8 cellular contexts compared by ENCODE assay signal in the genomic region with DNA sequence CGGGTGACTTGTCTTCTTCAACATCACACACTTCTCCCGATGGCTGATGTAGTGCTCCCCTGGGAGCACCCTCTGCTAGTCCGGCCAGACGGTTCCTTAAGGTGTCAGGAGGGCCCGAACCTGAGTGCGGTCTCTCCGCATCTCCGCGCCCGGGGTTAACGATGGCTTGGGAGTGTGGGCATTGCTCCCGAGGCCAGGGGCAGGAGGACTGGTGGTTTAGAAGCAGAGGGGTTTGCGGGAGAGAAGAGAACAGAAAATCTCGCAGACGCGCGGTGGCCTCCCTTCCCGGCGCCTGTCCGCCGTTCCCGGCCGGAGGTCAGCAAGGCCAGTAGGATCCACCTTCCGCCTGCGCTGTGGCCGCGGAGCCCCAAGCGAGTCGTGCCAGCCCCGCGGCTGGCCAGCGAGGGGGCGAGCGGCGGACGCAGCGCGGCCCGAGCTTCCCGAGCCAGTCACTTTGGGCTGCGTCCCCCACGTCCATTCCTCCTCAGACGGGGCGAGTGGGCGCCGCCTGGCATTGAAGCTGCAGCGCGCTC. TPM values are rescaled to one million over a fixed set of nuclear protein-coding genes. Genes with fewer than 3 reads are reported as not detected.
A peak's percentile ranks its signal among the peaks of the same experiment; 100 is the strongest.
DNase-seq lines count a peak whose midpoint lies in the region; ATAC-seq and TF ChIP-seq lines count a peak whose summit lies in the region.

No MANE protein-coding gene starts in this region.

- BruUV-seq in Caco-2 (replicated peaks; lab: Mats Ljungman, UMichigan) = no TSS peak

- no peak overlapping the region for H3K27ac Mint-ChIP-seq in endothelial cell (ENCODE audit: unreplicated experiment)
- peak overlapping the region in 1 of 9 donors; percentile 21 for H3K27ac Mint-ChIP-seq in naive thymus-derived CD4-positive, alpha-beta T cell
- H3K27ac Mint-ChIP-seq in Caco-2 (ENCODE audit: unreplicated experiment) = no peak overlapping the region

- DNase-seq in Daoy (ENCODE audit: low read depth) (peak; percentile 25), NCI-H69 (lab: John Stamatoyannopoulos, UW) (peak; percentile 82), endothelial cell (ENCODE audit: low spot score) (peak; percentile 33), superior temporal gyrus (ENCODE audit: extremely low spot score) (no peak), Caco-2 (no peak)
- no peak for DNase-seq in naive thymus-derived CD4-positive, alpha-beta T cell
- DNase-seq in stimulated activated CD4-positive, alpha-beta T cell treated with anti-CD3 and anti-CD28 coated beads, Interleukin-4, amount 100 ng/mL, for 4 hours = no peak

- H3K4me1 Mint-ChIP-seq in endothelial cell (ENCODE audit: unreplicated experiment) (peaks cover 9% of the 10 kb centered on the region), Caco-2 (ENCODE audit: low read depth, unreplicated experiment) (no peaks in the 10 kb centered on the region)
- peaks cover 0 to 25% (median 16%) of the 10 kb centered on the region in 7 donors for H3K4me1 Mint-ChIP-seq in naive thymus-derived CD4-positive, alpha-beta T cell

- H3K4me3 ChIP-seq in naive thymus-derived CD4-positive, alpha-beta T cell (ENCODE audit: low read length) = peak overlapping the region; percentile 27
- no peak overlapping the region for H3K4me3 ChIP-seq in Caco-2 (ENCODE audit: low read depth, low read length)

- no peaks in the 10 kb centered on the region for H3K9me3 Mint-ChIP-seq in endothelial cell (ENCODE audit: unreplicated experiment)
- peaks cover 0 to 3% (median 0%) of the 10 kb centered on the region in 11 donors for H3K9me3 Mint-ChIP-seq in naive thymus-derived CD4-positive, alpha-beta T cell
- H3K9me3 Mint-ChIP-seq in Caco-2 (ENCODE audit: unreplicated experiment) = no peaks in the 10 kb centered on the region

- peaks cover 15% of the 10 kb centered on the region for H3K27me3 Mint-ChIP-seq in endothelial cell (ENCODE audit: unreplicated experiment)
- peaks cover 80 to 88% (median 85%) of the 10 kb centered on the region in 5 donors for H3K27me3 Mint-ChIP-seq in naive thymus-derived CD4-positive, alpha-beta T cell
- H3K27me3 Mint-ChIP-seq in Caco-2 (ENCODE audit: insufficient read depth, unreplicated experiment) = no peaks in the 10 kb centered on the region

- H3K27ac ChIP-seq in naive thymus-derived CD4-positive, alpha-beta T cell (ENCODE audit: low read depth, low read length) = no peak overlapping the region

- no peak for ATAC-seq in naive thymus-derived CD4-positive, alpha-beta T cell
- no peak for ATAC-seq in GM19397 (IDR thresholded peaks at IDR 0.05; ENCODE audit: unreplicated experiment)

- CTCF ChIA-PET in naive thymus-derived CD4-positive, alpha-beta T cell (lab: Charles Lee) = interaction anchor here (0.5 kb wide), 1 partner anchor 752 kb away, joined by 3 read pairs; no protein-coding TSS in a partner anchor
- CTCF ChIA-PET in Caco-2 (lab: Charles Lee) = no interaction called here

- H3K4me3 Mint-ChIP-seq in endothelial cell (ENCODE audit: unreplicated experiment) (peak overlapping the region; percentile 96), Caco-2 (ENCODE audit: unreplicated experiment) (no peak overlapping the region)
- peak overlapping the region; percentile 49 to 83 (median 72) for H3K4me3 Mint-ChIP-seq in naive thymus-derived CD4-positive, alpha-beta T cell

- H3K4me1 ChIP-seq in naive thymus-derived CD4-positive, alpha-beta T cell (ENCODE audit: control insufficient read depth in 2 of 2, insufficient read depth in 2 of 2, low read length in 2 of 2) = peaks cover 0 to 4% of the 10 kb centered on the region in 2 donors
- H3K4me1 ChIP-seq in Caco-2 = no peaks in the 10 kb centered on the region

- H3K36me3 Mint-ChIP-seq in endothelial cell (ENCODE audit: low read depth, unreplicated experiment) (peaks cover 4% of the 10 kb centered on the region), Caco-2 (ENCODE audit: insufficient read depth, unreplicated experiment) (no peaks in the 10 kb centered on the region)
- H3K36me3 Mint-ChIP-seq in naive thymus-derived CD4-positive, alpha-beta T cell = peaks cover 0 to 3% (median 0%) of the 10 kb centered on the region in 5 donors

- intact Hi-C loops in naive thymus-derived CD4-positive, alpha-beta T cell (cut with micrococcal nuclease) = no loop called here
- intact Hi-C loops in Caco-2 (cut with micrococcal nuclease; ENCODE audit: unreplicated experiment) = no loop called here

- no peaks in the 10 kb centered on the region for H3K9me3 ChIP-seq in naive thymus-derived CD4-positive, alpha-beta T cell (ENCODE audit: control insufficient read depth in 2 of 3, low read length in 3 of 3)
- H3K9me3 ChIP-seq in Caco-2 = no peaks in the 10 kb centered on the region

- H3K36me3 ChIP-seq in naive thymus-derived CD4-positive, alpha-beta T cell (ENCODE audit: control insufficient read depth in 2 of 3, insufficient read depth in 3 of 3, low read length in 3 of 3) = no peaks in the 10 kb centered on the region
- H3K36me3 ChIP-seq in Caco-2 (ENCODE audit: control insufficient read depth, insufficient read depth, low read length) = no peaks in the 10 kb centered on the region

- peaks cover 0 to 5% of the 10 kb centered on the region in 2 donors for H3K27me3 ChIP-seq in naive thymus-derived CD4-positive, alpha-beta T cell (ENCODE audit: control insufficient read depth in 2 of 2, insufficient read depth in 2 of 2, low read length in 2 of 2)
- no peaks in the 10 kb centered on the region for H3K27me3 ChIP-seq in Caco-2 (replicated peaks; ENCODE audit: control insufficient read depth, insufficient read depth, low read length)

- POLR2A ChIA-PET in naive thymus-derived CD4-positive, alpha-beta T cell (lab: Charles Lee) = no interaction called here
- POLR2A ChIA-PET in Caco-2 (lab: Charles Lee) = no interaction called here

- TF ChIP-seq CTCF in endothelial cell (IDR thresholded peaks at IDR 0.05; ENCODE audit: unreplicated experiment) = no peak
- TF ChIP-seq CTCF in Caco-2 (IDR thresholded peaks at IDR 0.05; ENCODE audit: insufficient read depth in 1 of 2, low read depth in 1 of 2, low read length in 1 of 2, severe bottlenecking in 1 of 2, unreplicated experiment in 1 of 2) = no peak

RNA-seq across cellular contexts. Expression of a gene that starts 0.7 kb away (rescaled TPM):
- 10.7 and 15.9 TPM in 2 replicates for total RNA-seq in Daoy (2014; rRNA removed; shearing (Covaris generic))
- total RNA-seq in endothelial cell (ENCODE audit: unreplicated experiment) = 2.9 TPM
- total RNA-seq in naive thymus-derived CD4-positive, alpha-beta T cell = under 1 TPM in 1 of 5 experiments, not detected in 4; 0.22 TPM
- polyA plus RNA-seq in naive thymus-derived CD4-positive, alpha-beta T cell = not detected
- not detected in 2 replicates for total RNA-seq in Caco-2 (2022)

RNA-seq across cellular contexts. Expression of a gene that starts 25.6 kb away (rescaled TPM):
- total RNA-seq in Daoy (2014; rRNA removed; shearing (Covaris generic)) = 64.1 and 87.3 TPM in 2 replicates
- total RNA-seq in endothelial cell (ENCODE audit: unreplicated experiment) (50.8 TPM), Caco-2 (2022) (46.8 and 47.5 TPM in 2 replicates)
- 10 to 100 TPM; 47.9 to 84.9 (median 60.0) TPM for total RNA-seq in naive thymus-derived CD4-positive, alpha-beta T cell
- 100 to 1,000 TPM in 1 of 2 donors, 10 to 100 TPM in 1; 99.8 to 141 TPM for polyA plus RNA-seq in naive thymus-derived CD4-positive, alpha-beta T cell

RNA-seq across cellular contexts. Expression of a gene that starts 26.0 kb away (rescaled TPM):
- 109 and 194 TPM in 2 replicates for total RNA-seq in Daoy (2014; rRNA removed; shearing (Covaris generic))
- total RNA-seq in endothelial cell (ENCODE audit: unreplicated experiment) (118 TPM), Caco-2 (2022) (104 and 106 TPM in 2 replicates)
- 10 to 100 TPM; 22.2 to 55.2 (median 43.3) TPM for total RNA-seq in naive thymus-derived CD4-positive, alpha-beta T cell
- 10 to 100 TPM; 45.2 to 49.0 TPM for polyA plus RNA-seq in naive thymus-derived CD4-positive, alpha-beta T cell

Comparison
In these comparisons a context has a peak if more than half of its experiments do, and no peak if none do; other contexts are left out.
1. DNase-seq: peak in Daoy (single experiment), NCI-H69 (single experiment) and endothelial cell (single experiment); none in naive thymus-derived CD4-positive, alpha-beta T cell (0 of 9), superior temporal gyrus (single experiment), Caco-2 (0 of 2) and stimulated activated CD4-positive, alpha-beta T cell treated with anti-CD3 and anti-CD28 coated beads, Interleukin-4, amount 100 ng/mL, for 4 hours (0 of 2).